In genomic region chr20:64036346-64037198, GRCh38 we compare ENCODE assay signal across 15 cellular contexts. TPM values are rescaled to one million over a fixed set of nuclear protein-coding genes. Genes with fewer than 3 reads are reported as not detected.
DNase-seq lines count a peak whose midpoint lies in the region; ATAC-seq and TF ChIP-seq lines count a peak whose summit lies in the region.
"Had no signal": no experiment of that assay in that cellular context is flagged by ENCODE, and none has a peak within 500 bp of the region (broad histone marks: within the 10 kb centered on the region; RNA-seq: fewer than 3 reads in every experiment).

No MANE protein-coding gene starts in this region.

- H3K9me3 ChIP-seq in DOHH2 (ENCODE audit: control insufficient read depth, insufficient read depth, low read length): no peaks in the 10 kb centered on the region
- no peaks in the 10 kb centered on the region for H3K9me3 ChIP-seq in HEK293 (ENCODE audit: control insufficient read depth, insufficient read depth, low read depth, low read length)
- H3K9me3 ChIP-seq in mesodermal cell (ENCODE audit: control insufficient read depth, low read length): no peaks in the 10 kb centered on the region
- H3K9me3 ChIP-seq: heart left ventricle, left ventricle myocardium inferior had no signal

- 66 to 85% methylated on average over 13 to 17 of the region's 17 CpGs for WGBS in mesodermal cell (ENCODE audit: insufficient coverage in 2 of 2), 2 experiments

- H3K36me3 Mint-ChIP-seq in activated T-cell treated with anti-CD3 and anti-CD28 coated beads, Interleukin-2, amount 50 U/mL, for 72 hours (ENCODE audit: insufficient read depth in 2 of 2): peaks cover 0 to 2% of the 10 kb centered on the region in 2 donors

- H3K27me3 Mint-ChIP-seq in activated T-cell treated with anti-CD3 and anti-CD28 coated beads, Interleukin-2, amount 50 U/mL, for 72 hours (ENCODE audit: low read depth): no peaks in the 10 kb centered on the region

- peak overlapping the region; percentile 74; the same call in 1 of the 2 replicates for H3K4me3 ChIP-seq in DOHH2 (ENCODE audit: low read length)
- H3K4me3 ChIP-seq in HEK293 (ENCODE audit: low read depth, low read length): no peak overlapping the region
- H3K4me3 ChIP-seq in mesodermal cell (ENCODE audit: extremely low read depth, insufficient read depth, low read length, poor library complexity, severe bottlenecking): no peak overlapping the region
- H3K4me3 ChIP-seq: cardiac muscle cell, left ventricle myocardium inferior had no signal

- peaks cover 15% of the 10 kb centered on the region; the same call in 1 of the 2 replicates for H3F3A ChIP-seq in DOHH2 (ENCODE audit: control insufficient read depth, insufficient read depth)

- H3K4me2 ChIP-seq in DOHH2 (ENCODE audit: low read length): peak overlapping the region; percentile 84

- peak overlapping the region; percentile 70 for H3K27ac ChIP-seq in DOHH2 (ENCODE audit: low read depth, low read length)
- no peak overlapping the region for H3K27ac ChIP-seq in HEK293 (ENCODE audit: extremely low read depth, low read depth, low read length)
- H3K27ac ChIP-seq in mesodermal cell (ENCODE audit: low read depth, low read length, severe bottlenecking): peak overlapping the region; percentile 5
- H3K27ac ChIP-seq: cardiac muscle cell, left ventricle myocardium inferior had no signal

- peak; percentile 64 to 75 for DNase-seq in activated T-cell treated with anti-CD3 and anti-CD28 coated beads, Interleukin-2, amount 50 U/mL, for 72 hours
- DNase-seq in cerebellum (ENCODE audit: low spot score): no peak
- DNase-seq: left ventricle myocardium inferior, NCI-H2029, nephron progenitor cell, SHP77 treated with DMSO at 0.1 percent for 48 hours had no signal

- peak; percentile 16 to 28 for ATAC-seq in activated T-cell treated with anti-CD3 and anti-CD28 coated beads, Interleukin-2, amount 50 U/mL, for 72 hours (replicated peaks in 1 of 2)
- ATAC-seq in GM18511 (IDR thresholded peaks at IDR 0.05; ENCODE audit: unreplicated experiment) (no peak), GM21447 (IDR thresholded peaks at IDR 0.05; ENCODE audit: unreplicated experiment) (no peak)
- ATAC-seq: heart left ventricle, sciatic nerve had no signal

- TF ChIP-seq CTCF in DOHH2 (IDR thresholded peaks at IDR 0.05; ENCODE audit: low read depth, low read length, poor library complexity, severe bottlenecking): no peak
- TF ChIP-seq CTCF in HEK293 (tag by site-specific recombination; IDR thresholded peaks at IDR 0.05): no peak

- CTCF ChIA-PET in HEK293 (lab: Yijun Ruan, JAX): interaction anchor here (0.7 to 2.1 kb wide), 5 partner anchors 16 to 188 kb away, joined by 3 to 6 read pairs (median 4); partner anchors contain the start of gene PRPF6

- POLR2A ChIA-PET in HEK293 (lab: Yijun Ruan, JAX): no interaction called here

- peak overlapping the region; percentile 81 for H3K27ac Mint-ChIP-seq in activated T-cell treated with anti-CD3 and anti-CD28 coated beads, Interleukin-2, amount 50 U/mL, for 72 hours
- H3K27ac Mint-ChIP-seq: nephron progenitor cell had no signal

- H3K4me3 Mint-ChIP-seq in activated T-cell treated with anti-CD3 and anti-CD28 coated beads, Interleukin-2, amount 50 U/mL, for 72 hours: peak overlapping the region; percentile 80 to 88

- H3K9me3 Mint-ChIP-seq in activated T-cell treated with anti-CD3 and anti-CD28 coated beads, Interleukin-2, amount 50 U/mL, for 72 hours: no peaks in the 10 kb centered on the region
- H3K9me3 Mint-ChIP-seq: nephron progenitor cell had no signal

- H3K36me3 ChIP-seq in DOHH2 (ENCODE audit: control insufficient read depth, low read length) (peaks cover 32% of the 10 kb centered on the region), HEK293 (ENCODE audit: control insufficient read depth in 2 of 2, insufficient read depth in 1 of 2, low read length in 2 of 2) (peaks cover 0 to 36% of the 10 kb centered on the region in 2 experiments; a peak in 2 of 3 replicates), mesodermal cell (ENCODE audit: control insufficient read depth, insufficient read depth, low read length) (peaks cover 25% of the 10 kb centered on the region)

- H3K79me2 ChIP-seq in DOHH2 (ENCODE audit: control insufficient read depth, low read length): no peaks in the 10 kb centered on the region

- H3K4me1 Mint-ChIP-seq in activated T-cell treated with anti-CD3 and anti-CD28 coated beads, Interleukin-2, amount 50 U/mL, for 72 hours (ENCODE audit: low read depth): peaks cover 67% of the 10 kb centered on the region

- H3K9me2 ChIP-seq in DOHH2 (replicated peaks; ENCODE audit: control insufficient read depth, low read length): no peaks in the 10 kb centered on the region

- H4K20me1 ChIP-seq in DOHH2 (ENCODE audit: control insufficient read depth, insufficient read depth, low read depth, low read length): no peaks in the 10 kb centered on the region

- H3K27me3 ChIP-seq in DOHH2 (ENCODE audit: control insufficient read depth, low read length): no peaks in the 10 kb centered on the region

- H3K4me1 ChIP-seq in DOHH2 (ENCODE audit: control insufficient read depth, low read length) (peaks cover 67% of the 10 kb centered on the region), HEK293 (ENCODE audit: control insufficient read depth, insufficient read depth, low read length) (peaks cover 7% of the 10 kb centered on the region; the same call in 1 of the 2 replicates), mesodermal cell (ENCODE audit: control insufficient read depth, insufficient read depth, low read length, poor library complexity, severe bottlenecking) (peaks cover 6% of the 10 kb centered on the region)

TF ChIP-seq in HEK293, 187 proteins besides CTCF, POLR2A, EP300 and RAD21:
- TF ChIP-seq ZNF341 (tag by site-specific recombination; IDR thresholded peaks at IDR 0.05; ENCODE audit: low read depth) (peak; percentile 13; the same call in 1 of the 2 replicates), ZIC2 (tag by site-specific recombination; IDR thresholded peaks at IDR 0.05) (0 out of 2 replicates have a peak, but pooled peaks have one; percentile 16), ZNF10 (tag by site-specific recombination; IDR thresholded peaks at IDR 0.05) (no peak)

RNA-seq across cellular contexts. Expression of gene C20orf204, which starts 0.6 kb away (rescaled TPM):
- total RNA-seq in activated T-cell treated with anti-CD3 and anti-CD28 coated beads, Interleukin-2, amount 50 U/mL, for 72 hours: 10 to 100 TPM; 28.6 to 35.6 TPM
- polyA plus RNA-seq in mesodermal cell (2013, experiment 1 of 2): 1.7 TPM
- 0.66 TPM for polyA plus RNA-seq in mesodermal cell (2013, experiment 2 of 2)
- total RNA-seq in cerebellum: 3.8 TPM

RNA-seq across cellular contexts. Expression of gene SOX18, which starts 12.9 kb away (rescaled TPM):
- total RNA-seq in activated T-cell treated with anti-CD3 and anti-CD28 coated beads, Interleukin-2, amount 50 U/mL, for 72 hours: under 1 TPM; 0.46 to 0.72 TPM
- polyA plus RNA-seq in mesodermal cell (2013, experiment 1 of 2): 30.3 TPM
- polyA plus RNA-seq in mesodermal cell (2013, experiment 2 of 2): 18.1 TPM
- 1.6 TPM for total RNA-seq in cerebellum
- total RNA-seq: epithelial cell of proximal tubule had no signal
- polyA plus RNA-seq: cardiac muscle cell had no signal

RNA-seq across cellular contexts. Expression of gene TCEA2, which starts 26.4 kb away (rescaled TPM):
- total RNA-seq in activated T-cell treated with anti-CD3 and anti-CD28 coated beads, Interleukin-2, amount 50 U/mL, for 72 hours: 10 to 100 TPM; 55.5 to 61.6 TPM
- 83.7 TPM for polyA plus RNA-seq in mesodermal cell (2013, experiment 1 of 2)
- polyA plus RNA-seq in mesodermal cell (2013, experiment 2 of 2): 77.5 TPM
- total RNA-seq in cerebellum: 26.5 TPM

RNA-seq across cellular contexts. Expression of gene RGS19, which starts 42.7 kb away (rescaled TPM):
- total RNA-seq in activated T-cell treated with anti-CD3 and anti-CD28 coated beads, Interleukin-2, amount 50 U/mL, for 72 hours: 10 to 100 TPM; 38.1 to 40.0 TPM
- polyA plus RNA-seq in mesodermal cell (2013, experiment 1 of 2): 12.9 TPM
- 12.2 TPM for polyA plus RNA-seq in mesodermal cell (2013, experiment 2 of 2)
- total RNA-seq in cerebellum: 8.4 TPM

RNA-seq across cellular contexts. Expression of gene OPRL1, which starts 43.3 kb away (rescaled TPM):
- 1 to 10 TPM; 1.3 to 1.7 TPM for total RNA-seq in activated T-cell treated with anti-CD3 and anti-CD28 coated beads, Interleukin-2, amount 50 U/mL, for 72 hours
- 4.6 TPM for polyA plus RNA-seq in mesodermal cell (2013, experiment 1 of 2)
- 3.4 TPM for polyA plus RNA-seq in mesodermal cell (2013, experiment 2 of 2)
- total RNA-seq in cerebellum: 9.5 TPM

Comparison
In these comparisons a context has a peak if more than half of its experiments do, and no peak if none do; other contexts are left out.
1. ATAC-seq: peak in activated T-cell treated with anti-CD3 and anti-CD28 coated beads, Interleukin-2, amount 50 U/mL, for 72 hours (2 of 2); none in GM18511 (single experiment) and GM21447 (single experiment).